In genomic region chr16:54080524-54081008, GRCh38 we compare ENCODE assay signal across 16 cellular contexts.
DNase-seq lines count a peak whose midpoint lies in the region; ATAC-seq and TF ChIP-seq lines count a peak whose summit lies in the region.
"Had no signal": no experiment of that assay in that cellular context is flagged by ENCODE, and none has a peak within 500 bp of the region (broad histone marks: within the 10 kb centered on the region; RNA-seq: fewer than 3 reads in every experiment).

No MANE protein-coding gene starts in this region.

- intact Hi-C loops in right lobe of liver (cut with DNase I) (no loop called here), ovary (cut with DNase I) (no loop called here), sigmoid colon (cut with DNase I) (no loop called here)

- H3K4me3 ChIP-seq in choroid plexus epithelial cell (ENCODE audit: low read depth, low read length) (no peak overlapping the region), right lobe of liver (no peak overlapping the region), ovary (no peak overlapping the region), sigmoid colon (no peak overlapping the region)
- H3K4me3 ChIP-seq: left ventricle myocardium inferior, pancreas had no signal

- TF ChIP-seq POLR2A in right lobe of liver (IDR thresholded peaks at IDR 0.05) (peak; percentile 27), ovary (IDR thresholded peaks at IDR 0.05) (no peak), sigmoid colon (IDR thresholded peaks at IDR 0.05) (no peak)

- no peaks in the 10 kb centered on the region for H3K4me1 ChIP-seq in right lobe of liver
- H3K4me1 ChIP-seq in ovary (ENCODE audit: insufficient read depth), result no peaks in the 10 kb centered on the region
- no peaks in the 10 kb centered on the region for H3K4me1 ChIP-seq in sigmoid colon
- H3K4me1 ChIP-seq: left ventricle myocardium inferior, pancreas had no signal

- WGBS in right lobe of liver (ENCODE audit: insufficient coverage, low coverage, low lambda C conversion rate, missing lambda C conversion rate), result 60% methylated on average over 6 of the region's 7 CpGs
- 82 to 89% (median 82%) methylated on average over 7 of the region's 7 CpGs for WGBS in ovary, 3 donors
- 73 to 77% methylated on average over 7 of the region's 7 CpGs for WGBS in sigmoid colon, 2 donors

- H3K9me3 ChIP-seq in right lobe of liver, result no peaks in the 10 kb centered on the region
- no peaks in the 10 kb centered on the region for H3K9me3 ChIP-seq in ovary
- no peaks in the 10 kb centered on the region for H3K9me3 ChIP-seq in sigmoid colon
- H3K9me3 ChIP-seq: left ventricle myocardium inferior, pancreas had no signal

- H3K27ac ChIP-seq in right lobe of liver (no peak overlapping the region), ovary (no peak overlapping the region), sigmoid colon (no peak overlapping the region)
- H3K27ac ChIP-seq: left ventricle myocardium inferior, pancreas had no signal

- no peaks in the 10 kb centered on the region for H3K27me3 ChIP-seq in right lobe of liver
- no peaks in the 10 kb centered on the region for H3K27me3 ChIP-seq in ovary
- no peaks in the 10 kb centered on the region for H3K27me3 ChIP-seq in sigmoid colon
- H3K27me3 ChIP-seq: pancreas had no signal

- DNase-seq in AG08396 (ENCODE audit: low spot score), result peak; percentile 51
- peak; percentile 86 for DNase-seq in NCI-H226
- DNase-seq in choroid plexus epithelial cell (ENCODE audit: low read depth), result peak; percentile 100
- no peak for DNase-seq in right lobe of liver
- no peak for DNase-seq in DMS153 treated with DMSO at 0.1 percent for 48 hours (lab: John Stamatoyannopoulos, UW; ENCODE audit: unreplicated experiment)
- no peak for DNase-seq in ovary
- DNase-seq in sigmoid colon, result no peak
- DNase-seq: activated CD4-positive, alpha-beta T cell treated with anti-CD3 and anti-CD28 coated beads, Interleukin-2, amount 50 U/mL, for 4 hours; activated naive CD8-positive, alpha-beta T cell treated with anti-CD3 and anti-CD28 coated beads, Interleukin-2, amount 10 ng/mL, durations not matched to agents 7 days and 5 days; CD4-positive, CD25-positive, alpha-beta regulatory T cell; left ventricle myocardium inferior; NCI-H345; pancreas; trophoblast cell had no signal

- TF ChIP-seq EP300 in ovary (IDR thresholded peaks at IDR 0.05) (no peak), sigmoid colon (IDR thresholded peaks at IDR 0.05) (no peak)

- ATAC-seq in right lobe of liver, result peak; percentile 35 to 89 (median 68)
- no peak for ATAC-seq in HG03571 (IDR thresholded peaks at IDR 0.05; ENCODE audit: unreplicated experiment)
- ATAC-seq: SK-N-SH treated with all-trans-retinoic acid at 6 μM for 48 hours had no signal

- H3K36me3 ChIP-seq in right lobe of liver (no peaks in the 10 kb centered on the region), ovary (no peaks in the 10 kb centered on the region), sigmoid colon (no peaks in the 10 kb centered on the region)
- H3K36me3 ChIP-seq: left ventricle myocardium inferior, pancreas had no signal

- TF ChIP-seq CTCF in choroid plexus epithelial cell (conservative IDR thresholded peaks at IDR 0.05; ENCODE audit: low read depth, low read length), result no peak
- TF ChIP-seq CTCF in right lobe of liver (IDR thresholded peaks at IDR 0.05), result no peak
- no peak for TF ChIP-seq CTCF in ovary (IDR thresholded peaks at IDR 0.05)
- no peak for TF ChIP-seq CTCF in sigmoid colon (IDR thresholded peaks at IDR 0.05)

Comparison
In these comparisons a context has a peak if more than half of its experiments do, and no peak if none do; other contexts are left out.
1. DNase-seq: peak in AG08396 (single experiment), NCI-H226 (single experiment) and choroid plexus epithelial cell (single experiment); none in right lobe of liver (0 of 3), DMS153 treated with DMSO at 0.1 percent for 48 hours (single experiment), ovary (0 of 5) and sigmoid colon (single experiment).